In genomic region chr14:103121161-103121845, GRCh38 we compare ENCODE assay signal across 11 cellular contexts. TPM values are rescaled to one million over a fixed set of nuclear protein-coding genes. Genes with fewer than 3 reads are reported as not detected.
A peak's percentile ranks its signal among the peaks of the same experiment; 100 is the strongest.
DNase-seq lines count a peak whose midpoint lies in the region; ATAC-seq and TF ChIP-seq lines count a peak whose summit lies in the region.
"Had no signal": no experiment of that assay in that cellular context is flagged by ENCODE, and none has a peak within 500 bp of the region (broad histone marks: within the 10 kb centered on the region; RNA-seq: fewer than 3 reads in every experiment).

No MANE protein-coding gene starts in this region.

- intact Hi-C loops in tibial artery (cut with DNase I; ENCODE audit: low total_unique reads), result no loop called here

- H2BK15ac ChIP-seq in mesenchymal stem cell (ENCODE audit: low read depth, poor library complexity, severe bottlenecking), result peak overlapping the region; percentile 92

- TF ChIP-seq CTCF in tibial artery (IDR thresholded peaks at IDR 0.05), result no peak

- no peaks in the 10 kb centered on the region for H3K9me3 ChIP-seq in mesenchymal stem cell (ENCODE audit: control insufficient read depth, low read length)
- no peaks in the 10 kb centered on the region for H3K9me3 ChIP-seq in tibial artery

- no peaks in the 10 kb centered on the region for H3K27me3 ChIP-seq in mesenchymal stem cell (ENCODE audit: control insufficient read depth in 1 of 2, insufficient read depth in 1 of 2, low read length in 2 of 2)
- peaks cover 0 to 52% of the 10 kb centered on the region in 2 donors for H3K27me3 ChIP-seq in tibial artery

- H3K9ac ChIP-seq in mesenchymal stem cell (ENCODE audit: low read length), result peak overlapping the region; percentile 47

- 49% methylated on average over 16 of the region's 18 CpGs for WGBS in mesenchymal stem cell

- peak overlapping the region; percentile 94 for H2AK5ac ChIP-seq in mesenchymal stem cell (ENCODE audit: low read length, severe bottlenecking)

- peak overlapping the region; percentile 57 for H2AFZ ChIP-seq in mesenchymal stem cell (ENCODE audit: low read depth, low read length)

- H2BK12ac ChIP-seq in mesenchymal stem cell (ENCODE audit: low read length in 2 of 2), result peak overlapping the region; percentile 56 to 100

- H3K36me3 ChIP-seq in mesenchymal stem cell (ENCODE audit: control insufficient read depth in 1 of 2, insufficient read depth in 2 of 2, low read depth in 1 of 2, low read length in 2 of 2), result peaks cover under 1 to 6% of the 10 kb centered on the region in 2 experiments
- no peaks in the 10 kb centered on the region for H3K36me3 ChIP-seq in tibial artery

- no peak for ATAC-seq in HG02623 (IDR thresholded peaks at IDR 0.05; ENCODE audit: unreplicated experiment)

- H3K27ac ChIP-seq in mesenchymal stem cell (ENCODE audit: low read length, poor library complexity, severe bottlenecking) (peak overlapping the region; percentile 38), tibial artery (peak overlapping the region; percentile 58 to 63)

- H3K18ac ChIP-seq in mesenchymal stem cell (ENCODE audit: low read depth in 1 of 2, low read length in 2 of 2), result peak overlapping the region; percentile 75 to 98

- H4K91ac ChIP-seq in mesenchymal stem cell (ENCODE audit: low read length), result peak overlapping the region; percentile 92

- H2BK120ac ChIP-seq in mesenchymal stem cell (ENCODE audit: low read depth, low read length), result peak overlapping the region; percentile 98

- DNase-seq in NCI-H1092 (lab: John Stamatoyannopoulos, UW), result peak; percentile 43
- peak; percentile 39 for DNase-seq in dermis blood vessel endothelial cell
- DNase-seq in mesenchymal stem cell, result peak; percentile 65
- DNase-seq in tibial artery, result peak; percentile 79 to 83
- no peak for DNase-seq in activated T-cell treated with anti-CD3 and anti-CD28 coated beads for 4 hours
- no peak for DNase-seq in stimulated activated CD4-positive, alpha-beta T cell treated with anti-CD3 and anti-CD28 coated beads, Interleukin-2, amount 100 ng/mL, for 24 hours
- DNase-seq in glomerular visceral epithelial cell (ENCODE audit: extremely low spot score), result no peak

- peak overlapping the region; percentile 3 for H2BK5ac ChIP-seq in mesenchymal stem cell (ENCODE audit: low read depth, low read length, poor library complexity, severe bottlenecking)

- H3K4me2 ChIP-seq in mesenchymal stem cell (ENCODE audit: low read length, poor library complexity, severe bottlenecking), result no peak overlapping the region

- H3K4ac ChIP-seq in mesenchymal stem cell (ENCODE audit: low read depth in 1 of 2, low read length in 2 of 2), result peak overlapping the region; percentile 68 to 97

- peaks cover 2% of the 10 kb centered on the region for H3K79me1 ChIP-seq in mesenchymal stem cell (replicated peaks; ENCODE audit: low read length, poor library complexity, severe bottlenecking)

- peak overlapping the region; percentile 80 for H4K8ac ChIP-seq in mesenchymal stem cell (ENCODE audit: low read length)

- H3K14ac ChIP-seq in mesenchymal stem cell (ENCODE audit: low read length in 2 of 2), result peak overlapping the region in 1 of 2 experiments; percentile 76

- H3K4me1 ChIP-seq in mesenchymal stem cell (ENCODE audit: control insufficient read depth, insufficient read depth, low read depth, low read length) (peaks cover 60% of the 10 kb centered on the region), tibial artery (peaks cover 0 to 55% (median 38%) of the 10 kb centered on the region in 4 donors)

- H3K4me3 ChIP-seq in mesenchymal stem cell (ENCODE audit: insufficient read depth in 1 of 2, low read depth in 1 of 2, low read length in 2 of 2), result peak overlapping the region in 1 of 2 experiments; percentile 40
- H3K4me3 ChIP-seq in tibial artery, result peak overlapping the region; percentile 51 to 63
- H3K4me3 ChIP-seq: GM12878 had no signal

- no peak overlapping the region for H3K23ac ChIP-seq in mesenchymal stem cell (ENCODE audit: low read length in 2 of 2)

RNA-seq across cellular contexts. Expression of gene TNFAIP2, which starts 2.0 kb away (rescaled TPM):
- 65.1 and 94.6 TPM in 2 replicates for total RNA-seq in dermis blood vessel endothelial cell
- 29.2 TPM for polyA plus RNA-seq in mesenchymal stem cell (2013, experiment 1 of 2)
- 27.7 TPM for polyA plus RNA-seq in mesenchymal stem cell (2013, experiment 2 of 2)

RNA-seq across cellular contexts. Expression of gene EXOC3L4, which starts 26.8 kb away (rescaled TPM):
- not detected in 2 replicates for total RNA-seq in dermis blood vessel endothelial cell
- not detected for polyA plus RNA-seq in mesenchymal stem cell (2013, experiment 1 of 2)
- polyA plus RNA-seq in mesenchymal stem cell (2013, experiment 2 of 2), result 0.05 TPM
- total RNA-seq: astrocyte, GM12878 had no signal
- polyA plus RNA-seq: GM12878, keratinocyte had no signal

RNA-seq across cellular contexts. Expression of gene LBHD2, which starts 37.3 kb away (rescaled TPM):
- total RNA-seq in dermis blood vessel endothelial cell, result not detected in 2 replicates
- polyA plus RNA-seq in mesenchymal stem cell (2013, experiment 1 of 2), result not detected
- polyA plus RNA-seq in mesenchymal stem cell (2013, experiment 2 of 2), result not detected
- total RNA-seq: astrocyte, GM12878 had no signal
- polyA plus RNA-seq: GM12878, keratinocyte had no signal

Comparison
In these comparisons a context has a peak if more than half of its experiments do, and no peak if none do; other contexts are left out.
1. DNase-seq: peak in NCI-H1092 (single experiment), dermis blood vessel endothelial cell (single experiment), mesenchymal stem cell (single experiment) and tibial artery (2 of 2); none in activated T-cell treated with anti-CD3 and anti-CD28 coated beads for 4 hours (single experiment), stimulated activated CD4-positive, alpha-beta T cell treated with anti-CD3 and anti-CD28 coated beads, Interleukin-2, amount 100 ng/mL, for 24 hours (0 of 2) and glomerular visceral epithelial cell (single experiment).